In genomic region chr9:108759835-108760234, GRCh38 we compare ENCODE assay signal across 13 cellular contexts.
DNase-seq lines count a peak whose midpoint lies in the region; ATAC-seq, FAIRE-seq and TF ChIP-seq lines count a peak whose summit lies in the region.
"Had no signal": no experiment of that assay in that cellular context is flagged by ENCODE, and none has a peak within 500 bp of the region (broad histone marks: within the 10 kb centered on the region; RNA-seq: fewer than 3 reads in every experiment).

No MANE protein-coding gene starts in this region.

- intact Hi-C loops in pancreas (cut with DNase I) = no loop called here
- intact Hi-C loops in right cardiac atrium (cut with DNase I) = loop anchor here in 2 of 4 donors (5.0 to 10.0 kb wide), 4 partner anchors 185 to 1293 kb away; no protein-coding TSS in a partner anchor
- intact Hi-C loops in lower leg skin (cut with DNase I; ENCODE audit: low total_unique reads) = loop anchor here (10.0 kb wide), 1 partner anchor 195 kb away; no protein-coding TSS in a partner anchor

- no peaks in the 10 kb centered on the region for H3K27me3 ChIP-seq in pancreas
- no peaks in the 10 kb centered on the region for H3K27me3 ChIP-seq in right cardiac atrium (ENCODE audit: control insufficient read depth, insufficient read depth)
- no peaks in the 10 kb centered on the region for H3K27me3 ChIP-seq in HAP-1 (ENCODE audit: low read depth)

- in situ Hi-C loops in HAP-1 (cut with MboI; ENCODE audit: low sequenced_read_pairs) = loop anchor here (10.0 kb wide), 1 partner anchor 1335 kb away; no protein-coding TSS in a partner anchor

- FAIRE-seq in pancreas (lab: Jason Lieb, UNC) = no peak

- H3K4me3 ChIP-seq in pancreas (no peak overlapping the region), right cardiac atrium (ENCODE audit: low read length) (no peak overlapping the region), HAP-1 (no peak overlapping the region), lower leg skin (ENCODE audit: low read depth, poor library complexity, severe bottlenecking) (no peak overlapping the region)

- no peaks in the 10 kb centered on the region for H3K9me3 ChIP-seq in pancreas
- H3K9me3 ChIP-seq in right cardiac atrium (ENCODE audit: control insufficient read depth, low read length) = no peaks in the 10 kb centered on the region
- no peaks in the 10 kb centered on the region for H3K9me3 ChIP-seq in HAP-1

- 49 to 52% methylated on average over 2 of the region's 2 CpGs for WGBS in pancreas, 2 donors
- WGBS in right cardiac atrium = 92% methylated on average over 2 of the region's 2 CpGs
- 76 to 84% methylated on average over 2 of the region's 2 CpGs for WGBS in lower leg skin, 2 donors

- no peak for TF ChIP-seq POLR2A in lower leg skin (IDR thresholded peaks at IDR 0.05)

- TF ChIP-seq CTCF in pancreas (IDR thresholded peaks at IDR 0.05) = no peak
- TF ChIP-seq CTCF in lower leg skin (IDR thresholded peaks at IDR 0.05) = no peak

- H3K27ac ChIP-seq in pancreas (peak overlapping the region in 1 of 4 donors; percentile 4), right cardiac atrium (ENCODE audit: low read length) (no peak overlapping the region)

- no peaks in the 10 kb centered on the region for H3K36me3 ChIP-seq in pancreas
- no peaks in the 10 kb centered on the region for H3K36me3 ChIP-seq in HAP-1 (replicated peaks)

- H3K4me1 ChIP-seq in pancreas (peaks cover 0 to 9% (median 4%) of the 10 kb centered on the region in 3 donors), right cardiac atrium (ENCODE audit: control insufficient read depth, insufficient read depth, low read length) (no peaks in the 10 kb centered on the region), HAP-1 (no peaks in the 10 kb centered on the region; the same call in 1 of the 2 replicates)

- ATAC-seq in pancreas (peak; percentile 47 to 61 (median 54)), right cardiac atrium (no peak)

- peak; percentile 8 to 19 for DNase-seq in NCI-H526 (lab: John Stamatoyannopoulos, UW)
- no peak for DNase-seq in NCI-H526 treated with DMSO at 0.1 percent for 48 hours (lab: John Stamatoyannopoulos, UW)
- DNase-seq in NCI-H1930 (lab: John Stamatoyannopoulos, UW) = peak; percentile 20 to 23
- peak; percentile 73 for DNase-seq in NCI-H748 treated with DMSO at 0.1 percent for 48 hours (lab: John Stamatoyannopoulos, UW)
- peak in 4 of 6 donors; percentile 23 to 46 (median 40) for DNase-seq in pancreas
- no peak for DNase-seq in right cardiac atrium
- no peak for DNase-seq in HAP-1 (ENCODE audit: low spot score in 2 of 2)
- no peak for DNase-seq in lower leg skin (ENCODE audit: low spot score in 2 of 2)
- DNase-seq: AML-193, Calu3, GF-D8, H9, NCI-H187 had no signal

Comparison
In these comparisons a context has a peak if more than half of its experiments do, and no peak if none do; other contexts are left out.
1. DNase-seq: peak in NCI-H526 (2 of 2), NCI-H1930 (2 of 2), NCI-H748 treated with DMSO at 0.1 percent for 48 hours (single experiment) and pancreas (4 of 6); none in NCI-H526 treated with DMSO at 0.1 percent for 48 hours (single experiment), right cardiac atrium (0 of 3), HAP-1 (0 of 2) and lower leg skin (0 of 2).
2. ATAC-seq: peak in pancreas (4 of 4); none in right cardiac atrium (0 of 2).